Comparison of ENCODE assay signal across 20 cellular contexts in the genomic region with DNA sequence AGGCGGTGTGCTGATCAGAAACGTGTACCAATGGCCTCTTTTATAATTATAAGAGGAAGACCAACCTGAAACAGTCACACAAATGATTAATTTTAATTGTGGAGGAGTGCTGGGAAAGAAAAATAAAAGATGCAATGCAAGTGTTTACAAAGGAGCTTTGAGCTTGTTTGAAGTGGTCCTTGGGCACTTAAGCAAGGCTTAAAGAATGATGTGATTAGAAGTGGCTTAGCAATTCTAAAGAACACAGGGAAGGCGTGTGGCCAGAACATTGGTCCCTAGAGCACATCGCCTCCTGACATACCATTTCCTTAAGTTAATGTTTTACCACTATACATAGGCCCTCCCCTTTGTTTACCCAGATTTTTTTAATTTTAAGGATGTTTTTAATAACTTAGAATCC. TPM values are rescaled to one million over a fixed set of nuclear protein-coding genes. Genes with fewer than 3 reads are reported as not detected.
DNase-seq lines count a peak whose midpoint lies in the region; ATAC-seq and TF ChIP-seq lines count a peak whose summit lies in the region.
"Had no signal": no experiment of that assay in that cellular context is flagged by ENCODE, and none has a peak within 500 bp of the region (broad histone marks: within the 10 kb centered on the region; RNA-seq: fewer than 3 reads in every experiment).

No MANE protein-coding gene starts in this region.

- H4K20me1 ChIP-seq in hepatocyte (ENCODE audit: insufficient read depth, poor library complexity, severe bottlenecking) (peaks cover 21% of the 10 kb centered on the region), smooth muscle cell (ENCODE audit: low read depth) (peaks cover 100% of the 10 kb centered on the region)

- H3F3A ChIP-seq in smooth muscle cell (ENCODE audit: low read depth), result peaks cover 17% of the 10 kb centered on the region

- H3K4me2 ChIP-seq in hepatocyte (no peak overlapping the region), smooth muscle cell (peak overlapping the region; percentile 8)

- H3K27me3 ChIP-seq in hepatocyte, result no peaks in the 10 kb centered on the region
- no peaks in the 10 kb centered on the region for H3K27me3 ChIP-seq in smooth muscle cell (ENCODE audit: low read depth)
- no peaks in the 10 kb centered on the region for H3K27me3 ChIP-seq in ascending aorta
- H3K27me3 ChIP-seq: gastroesophageal sphincter had no signal

- intact Hi-C loops in ascending aorta (cut with DNase I), result no loop called here

- H3K4me3 ChIP-seq in hepatocyte (no peak overlapping the region), smooth muscle cell (no peak overlapping the region), ascending aorta (no peak overlapping the region)
- H3K4me3 ChIP-seq: gastroesophageal sphincter had no signal

- no peak for TF ChIP-seq CTCF in hepatocyte (IDR thresholded peaks at IDR 0.05; ENCODE audit: poor library complexity)
- no peak for TF ChIP-seq CTCF in smooth muscle cell (IDR thresholded peaks at IDR 0.05; ENCODE audit: borderline replicate concordance, insufficient read depth, poor library complexity, severe bottlenecking)
- TF ChIP-seq CTCF in ascending aorta (IDR thresholded peaks at IDR 0.05), result no peak

- H3K4me1 ChIP-seq in hepatocyte (ENCODE audit: insufficient read depth), result peaks cover 20% of the 10 kb centered on the region
- peaks cover 39% of the 10 kb centered on the region for H3K4me1 ChIP-seq in smooth muscle cell (ENCODE audit: low read depth)
- peaks cover 4 to 25% of the 10 kb centered on the region in 2 donors for H3K4me1 ChIP-seq in ascending aorta

- peaks cover 92% of the 10 kb centered on the region for H3K79me2 ChIP-seq in hepatocyte
- peaks cover 91% of the 10 kb centered on the region for H3K79me2 ChIP-seq in smooth muscle cell (ENCODE audit: low read depth)

- H3K9me3 ChIP-seq in hepatocyte (ENCODE audit: low read depth) (no peaks in the 10 kb centered on the region), smooth muscle cell (replicated peaks; ENCODE audit: low read depth) (no peaks in the 10 kb centered on the region), ascending aorta (no peaks in the 10 kb centered on the region)
- H3K9me3 ChIP-seq: gastroesophageal sphincter had no signal

- ATAC-seq in GM19395 (IDR thresholded peaks at IDR 0.05; ENCODE audit: unreplicated experiment) (no peak), GM18861 (IDR thresholded peaks at IDR 0.05; ENCODE audit: unreplicated experiment) (no peak)
- ATAC-seq: gastroesophageal sphincter, sciatic nerve, T-cell had no signal

- H3K9ac ChIP-seq in smooth muscle cell (ENCODE audit: low read depth), result no peak overlapping the region

- 67% methylated on average over 4 of the region's 4 CpGs for WGBS in hepatocyte (ENCODE audit: low lambda C conversion rate, missing lambda C conversion rate)
- WGBS in smooth muscle cell (ENCODE audit: low lambda C conversion rate), result 51% methylated on average over 4 of the region's 4 CpGs

- H3K36me3 ChIP-seq in hepatocyte (replicated peaks; ENCODE audit: insufficient read depth, low read depth), result no peaks in the 10 kb centered on the region
- H3K36me3 ChIP-seq in smooth muscle cell (ENCODE audit: low read depth), result no peaks in the 10 kb centered on the region
- H3K36me3 ChIP-seq in ascending aorta, result no peaks in the 10 kb centered on the region
- H3K36me3 ChIP-seq: gastroesophageal sphincter had no signal

- H2AFZ ChIP-seq in hepatocyte (no peak overlapping the region), smooth muscle cell (ENCODE audit: low read depth) (no peak overlapping the region)

- DNase-seq in DMS53 (lab: John Stamatoyannopoulos, UW) (peak; percentile 42), DMS53 treated with DMSO at 0.1 percent for 48 hours (lab: John Stamatoyannopoulos, UW; ENCODE audit: unreplicated experiment) (no peak), NCI-H2107 (lab: John Stamatoyannopoulos, UW) (peak; percentile 13), hepatocyte (ENCODE audit: low spot score) (peak; percentile 36), smooth muscle cell (lab: John Stamatoyannopoulos, UW; ENCODE audit: unreplicated experiment) (no peak), ascending aorta (ENCODE audit: low spot score in 2 of 2) (no peak)
- DNase-seq: amygdala; DMS 273 treated with DMSO at 0.1 percent for 48 hours; effector CD4-positive, alpha-beta T cell; H9; NCI-H2029; NCI-H510A treated with DMSO at 0.1 percent for 48 hours; nucleus accumbens; stimulated activated naive CD4-positive, alpha-beta T cell; T-cell had no signal

- no peak overlapping the region for H3K27ac ChIP-seq in hepatocyte
- no peak overlapping the region for H3K27ac ChIP-seq in smooth muscle cell (ENCODE audit: low read depth)
- no peak overlapping the region for H3K27ac ChIP-seq in ascending aorta
- H3K27ac ChIP-seq: 22Rv1, gastroesophageal sphincter had no signal

- H3K9me2 ChIP-seq in hepatocyte (replicated peaks; ENCODE audit: insufficient read depth), result no peaks in the 10 kb centered on the region

RNA-seq across cellular contexts. Expression of gene PTPN1, which starts 26.1 kb away (rescaled TPM):
- total RNA-seq in hepatocyte (28.3 and 32.1 TPM in 2 replicates), smooth muscle cell (28.9 and 35.6 TPM in 2 replicates), ascending aorta (30.2 TPM)
- polyA plus RNA-seq in hepatocyte (22.0 and 30.8 TPM in 2 replicates), smooth muscle cell (16.1 and 19.4 TPM in 2 replicates)

Comparison
In these comparisons a context has a peak if more than half of its experiments do, and no peak if none do; other contexts are left out.
1. DNase-seq: peak in DMS53 (single experiment), NCI-H2107 (single experiment) and hepatocyte (single experiment); none in DMS53 treated with DMSO at 0.1 percent for 48 hours (single experiment), smooth muscle cell (single experiment) and ascending aorta (0 of 2).